Comparison of ENCODE assay signal across 12 cellular contexts in genomic region chr16:85213926-85214294, GRCh38.
"Had no signal": no experiment of that assay in that cellular context is flagged by ENCODE, and none has a peak within 500 bp of the region (broad histone marks: within the 10 kb centered on the region; RNA-seq: fewer than 3 reads in every experiment).

No MANE protein-coding gene starts in this region.

- ATAC-seq: activated T-cell treated with anti-CD3 and anti-CD28 coated beads, Interleukin-2, amount 50 U/mL, for 4 hours; natural killer cell; stimulated activated effector memory CD8-positive, alpha-beta T cell treated with anti-CD3 and anti-CD28 coated beads, Interleukin-12 subunit alpha, Interleukin-12 subunit beta, amount 100 ng/mL, for 72 hours had no signal

- H3K27me3 Mint-ChIP-seq: activated CD4-positive, alpha-beta memory T cell treated with anti-CD3 and anti-CD28 coated beads for 36 hours; activated naive CD8-positive, alpha-beta T cell treated with anti-CD3 and anti-CD28 coated beads for 36 hours had no signal

- H3K27me3 ChIP-seq: pancreas, transverse colon had no signal

- DNase-seq: activated CD4-positive, alpha-beta memory T cell treated with anti-CD3 and anti-CD28 coated beads for 36 hours; activated CD4-positive, alpha-beta T cell treated with anti-CD3 and anti-CD28 coated beads for 1 hour; activated gamma-delta T cell; activated naive CD8-positive, alpha-beta T cell treated with anti-CD3 and anti-CD28 coated beads for 36 hours; activated T-cell treated with anti-CD3 and anti-CD28 coated beads, Interleukin-2, amount 50 U/mL, for 4 hours; effector memory CD4-positive, alpha-beta T cell; natural killer cell; SHP77; T-helper 2 cell; transverse colon had no signal

- H3K9me3 Mint-ChIP-seq: activated naive CD8-positive, alpha-beta T cell treated with anti-CD3 and anti-CD28 coated beads for 36 hours; activated T-cell treated with anti-CD3 and anti-CD28 coated beads, Interleukin-2, amount 50 U/mL, for 4 hours; natural killer cell; stimulated activated effector memory CD8-positive, alpha-beta T cell treated with anti-CD3 and anti-CD28 coated beads, Interleukin-12 subunit alpha, Interleukin-12 subunit beta, amount 100 ng/mL, for 72 hours had no signal

- H3K36me3 Mint-ChIP-seq: activated CD4-positive, alpha-beta memory T cell treated with anti-CD3 and anti-CD28 coated beads for 36 hours; activated naive CD8-positive, alpha-beta T cell treated with anti-CD3 and anti-CD28 coated beads for 36 hours; natural killer cell; stimulated activated effector memory CD8-positive, alpha-beta T cell treated with anti-CD3 and anti-CD28 coated beads, Interleukin-12 subunit alpha, Interleukin-12 subunit beta, amount 100 ng/mL, for 72 hours had no signal

- H3K4me3 ChIP-seq: pancreas, transverse colon had no signal

- H3K27ac ChIP-seq: transverse colon had no signal

- H3K27ac Mint-ChIP-seq: activated CD4-positive, alpha-beta memory T cell treated with anti-CD3 and anti-CD28 coated beads for 36 hours; activated naive CD8-positive, alpha-beta T cell treated with anti-CD3 and anti-CD28 coated beads for 36 hours; natural killer cell; stimulated activated effector memory CD8-positive, alpha-beta T cell treated with anti-CD3 and anti-CD28 coated beads, Interleukin-12 subunit alpha, Interleukin-12 subunit beta, amount 100 ng/mL, for 72 hours had no signal

- H3K9me3 ChIP-seq: pancreas, transverse colon had no signal

- H3K4me3 Mint-ChIP-seq: activated CD4-positive, alpha-beta memory T cell treated with anti-CD3 and anti-CD28 coated beads for 36 hours; activated naive CD8-positive, alpha-beta T cell treated with anti-CD3 and anti-CD28 coated beads for 36 hours; activated T-cell treated with anti-CD3 and anti-CD28 coated beads, Interleukin-2, amount 50 U/mL, for 4 hours; natural killer cell; stimulated activated effector memory CD8-positive, alpha-beta T cell treated with anti-CD3 and anti-CD28 coated beads, Interleukin-12 subunit alpha, Interleukin-12 subunit beta, amount 100 ng/mL, for 72 hours had no signal

- H3K4me1 Mint-ChIP-seq: activated naive CD8-positive, alpha-beta T cell treated with anti-CD3 and anti-CD28 coated beads for 36 hours; natural killer cell had no signal

- H3K36me3 ChIP-seq: pancreas, transverse colon had no signal
